In the genomic region with DNA sequence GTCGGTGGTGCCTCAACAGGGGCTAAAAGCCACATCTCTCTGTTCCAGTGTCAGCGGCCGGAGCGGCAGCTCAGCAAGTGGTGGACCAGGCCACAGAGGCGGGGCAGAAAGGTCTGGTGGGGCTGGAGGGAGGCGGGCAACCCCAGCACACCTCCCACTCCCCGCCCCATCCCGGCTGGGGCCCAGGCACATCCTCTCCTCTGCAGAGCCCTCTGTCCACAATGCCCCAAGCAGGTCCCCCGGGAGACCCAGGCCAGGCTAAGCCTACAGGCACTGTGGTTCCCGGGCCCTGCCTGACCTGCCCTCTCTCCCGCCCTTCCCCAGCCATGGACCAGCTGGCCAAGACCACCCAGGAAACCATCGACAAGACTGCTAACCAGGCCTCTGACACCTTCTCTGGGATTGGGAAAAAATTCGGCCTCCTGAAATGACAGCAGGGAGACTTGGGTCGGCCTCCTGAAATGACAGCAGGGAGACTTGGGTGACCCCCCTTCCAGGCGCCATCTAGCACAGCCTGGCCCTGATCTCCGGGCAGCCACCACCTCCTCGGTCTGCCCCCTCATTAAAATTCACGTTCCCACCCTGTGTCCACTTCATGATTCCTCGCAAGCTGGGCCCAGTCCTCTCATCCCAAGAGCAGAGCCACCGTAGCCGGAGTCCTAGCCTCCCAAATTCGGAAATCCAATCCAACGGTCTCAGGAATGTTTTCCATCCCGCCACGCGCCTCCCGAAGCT, we compare ENCODE assay signal across 8 cellular contexts. TPM values are rescaled to one million over a fixed set of nuclear protein-coding genes. Genes with fewer than 3 reads are reported as not detected.
DNase-seq lines count a peak whose midpoint lies in the region; ATAC-seq and TF ChIP-seq lines count a peak whose summit lies in the region.

No MANE protein-coding gene starts in this region.

- DNase-seq in GM13977 (ENCODE audit: low spot score) (peak; percentile 39), SK-N-DZ (ENCODE audit: low spot score) (peak; percentile 83), epithelial cell of esophagus (ENCODE audit: low read depth) (no peak), COR-L47 (lab: John Stamatoyannopoulos, UW) (no peak)

- H3K27me3 ChIP-seq in mucosa of rectum (ENCODE audit: control insufficient read depth in 2 of 2, insufficient read depth in 2 of 2, low read length in 2 of 2): no peaks in the 10 kb centered on the region

- no peak for ATAC-seq in GM18517 (IDR thresholded peaks at IDR 0.05; ENCODE audit: unreplicated experiment)
- no peak for ATAC-seq in HG03196 (IDR thresholded peaks at IDR 0.05; ENCODE audit: unreplicated experiment)
- no peak for ATAC-seq in HG03432 (IDR thresholded peaks at IDR 0.05; ENCODE audit: unreplicated experiment)

- peak overlapping the region; percentile 87 to 89 for H3K27ac ChIP-seq in mucosa of rectum (ENCODE audit: low read depth in 2 of 2, low read length in 2 of 2)

- no peak for TF ChIP-seq CTCF in GM13977 (IDR thresholded peaks at IDR 0.05; ENCODE audit: extremely low read depth, insufficient read depth, missing control alignments)
- no peak for TF ChIP-seq CTCF in epithelial cell of esophagus (IDR thresholded peaks at IDR 0.05; ENCODE audit: insufficient read depth, low read depth, low read length, missing control alignments)

- in situ Hi-C loops in GM13977 (cut with MboI; ENCODE audit: low pct_unique_long_range_greater_than_20kb, low sequenced_read_pairs, unreplicated experiment): no loop called here

- H3K4me1 ChIP-seq in mucosa of rectum (ENCODE audit: control insufficient read depth in 2 of 2, insufficient read depth in 2 of 2, low read length in 2 of 2): peaks cover 42 to 52% of the 10 kb centered on the region in 2 donors

- no peaks in the 10 kb centered on the region for H3K36me3 ChIP-seq in mucosa of rectum (ENCODE audit: control insufficient read depth in 2 of 2, insufficient read depth in 2 of 2, low read length in 2 of 2)

- H3K9ac ChIP-seq in mucosa of rectum (ENCODE audit: low read depth in 1 of 2, low read length in 2 of 2): peak overlapping the region; percentile 76 to 92

- H3K4me3 ChIP-seq in epithelial cell of esophagus (ENCODE audit: low read length) (peak overlapping the region; percentile 56), mucosa of rectum (ENCODE audit: low read length in 2 of 2) (peak overlapping the region; percentile 74 to 76)

- no peaks in the 10 kb centered on the region for H3K9me3 ChIP-seq in mucosa of rectum (ENCODE audit: control insufficient read depth in 2 of 2, low read length in 2 of 2)

RNA-seq across cellular contexts. Expression of gene ADIRF, which starts 2.0 kb away (rescaled TPM):
- not detected in 2 replicates for polyA plus RNA-seq in SK-N-DZ (2014; cell fraction: cytosol; rRNA removed)
- not detected in 2 replicates for polyA plus RNA-seq in SK-N-DZ (2014; cell fraction: nucleus; rRNA removed)

RNA-seq across cellular contexts. Expression of gene SNCG, which starts 11.9 kb away (rescaled TPM):
- polyA plus RNA-seq in SK-N-DZ (2014; cell fraction: cytosol; rRNA removed): 107 and 138 TPM in 2 replicates
- polyA plus RNA-seq in SK-N-DZ (2014; cell fraction: nucleus; rRNA removed): 117 and 139 TPM in 2 replicates

RNA-seq across cellular contexts. Expression of gene MMRN2, which starts 12.9 kb away (rescaled TPM):
- polyA plus RNA-seq in SK-N-DZ (2014; cell fraction: cytosol; rRNA removed): 5.3 and 5.5 TPM in 2 replicates
- 9.7 and 14.5 TPM in 2 replicates for polyA plus RNA-seq in SK-N-DZ (2014; cell fraction: nucleus; rRNA removed)

RNA-seq across cellular contexts. Expression of gene FAM25A, which starts 49.8 kb away (rescaled TPM):
- not detected in 2 replicates for polyA plus RNA-seq in SK-N-DZ (2014; cell fraction: cytosol; rRNA removed)
- not detected in 2 replicates for polyA plus RNA-seq in SK-N-DZ (2014; cell fraction: nucleus; rRNA removed)

Comparison
In these comparisons a context has a peak if more than half of its experiments do, and no peak if none do; other contexts are left out.
1. DNase-seq: peak in GM13977 (single experiment) and SK-N-DZ (single experiment); none in epithelial cell of esophagus (single experiment) and COR-L47 (single experiment).